Comparison of ENCODE assay signal across 8 cellular contexts in the genomic region with DNA sequence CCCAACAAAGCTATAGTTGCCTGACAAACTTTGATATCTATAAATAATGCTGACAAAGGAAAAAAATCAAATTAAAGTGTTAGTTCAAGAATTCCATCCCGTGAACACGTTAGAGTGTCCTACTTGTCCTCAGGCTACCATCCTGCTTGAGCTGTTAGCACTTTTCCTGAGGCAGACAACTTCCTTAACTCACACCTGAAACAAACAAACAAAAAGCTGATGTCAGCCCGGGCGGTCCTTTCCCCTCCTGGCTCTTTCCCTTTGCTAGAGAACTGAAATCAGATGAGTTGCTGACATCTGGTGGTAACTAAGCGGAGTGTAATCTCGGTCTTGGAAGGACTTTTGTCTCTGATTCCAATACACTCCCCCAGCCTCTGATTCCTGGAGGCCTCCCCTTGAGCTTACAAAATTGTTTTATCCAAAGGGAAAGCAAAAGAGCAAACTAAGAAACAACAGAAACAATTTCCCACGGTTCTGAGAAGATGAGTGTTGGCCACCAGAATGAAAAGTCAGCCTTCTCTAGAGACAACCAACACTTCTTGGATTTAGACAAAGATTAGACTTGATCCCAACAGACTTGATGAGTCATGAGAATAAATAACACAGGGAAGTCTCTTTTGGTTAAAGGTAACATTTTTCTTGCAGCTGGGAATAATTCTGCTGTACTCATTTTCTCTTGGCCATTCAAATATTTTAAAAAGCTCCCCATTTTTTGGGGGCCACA.
DNase-seq lines count a peak whose midpoint lies in the region; ATAC-seq and TF ChIP-seq lines count a peak whose summit lies in the region.

No MANE protein-coding gene starts in this region.

- no peak overlapping the region for H3K27ac ChIP-seq in mesenchymal stem cell (ENCODE audit: low read length, poor library complexity, severe bottlenecking)

- no peak overlapping the region for H2AFZ ChIP-seq in mesenchymal stem cell (ENCODE audit: low read depth, low read length)

- no peak overlapping the region for H3K14ac ChIP-seq in mesenchymal stem cell (ENCODE audit: low read length in 2 of 2)

- no peak overlapping the region for H3K4me3 Mint-ChIP-seq in endothelial cell (ENCODE audit: unreplicated experiment)

- no peak overlapping the region for H2AK5ac ChIP-seq in mesenchymal stem cell (ENCODE audit: low read length, severe bottlenecking)

- H3K27me3 ChIP-seq in GM06990 (replicated peaks; ENCODE audit: control insufficient read depth, insufficient read depth, low read length) (no peaks in the 10 kb centered on the region; the same call in 1 of the 2 replicates), mesenchymal stem cell (ENCODE audit: control insufficient read depth in 1 of 2, insufficient read depth in 1 of 2, low read length in 2 of 2) (peaks cover 0 to 3% of the 10 kb centered on the region in 2 experiments)

- no peak overlapping the region for H3K23ac ChIP-seq in mesenchymal stem cell (ENCODE audit: low read length in 2 of 2)

- no peak overlapping the region for H3K4ac ChIP-seq in mesenchymal stem cell (ENCODE audit: low read depth in 1 of 2, low read length in 2 of 2)

- peak; percentile 56 for TF ChIP-seq CTCF in GM06990 (IDR thresholded peaks at IDR 0.05; ENCODE audit: insufficient read depth, low read length, poor library complexity, severe bottlenecking)
- no peak for TF ChIP-seq CTCF in endothelial cell (IDR thresholded peaks at IDR 0.05; ENCODE audit: unreplicated experiment)

- DNase-seq in GM06990 (ENCODE audit: extremely low read depth, insufficient read length) (no peak), H4 (ENCODE audit: low spot score) (peak; percentile 77), NCI-H1048 (lab: John Stamatoyannopoulos, UW) (peak; percentile 79), SHP77 treated with DMSO at 0.1 percent for 48 hours (lab: John Stamatoyannopoulos, UW) (peak; percentile 60), endothelial cell (ENCODE audit: low spot score) (peak; percentile 51), mesenchymal stem cell (peak; percentile 64), activated T-cell treated with anti-CD3 and anti-CD28 coated beads for 4 hours (no peak)

- H3K4me2 ChIP-seq in mesenchymal stem cell (ENCODE audit: low read length, poor library complexity, severe bottlenecking): peak overlapping the region; percentile 24

- H3K9me3 Mint-ChIP-seq in endothelial cell (ENCODE audit: unreplicated experiment): peaks cover 3% of the 10 kb centered on the region

- H3K18ac ChIP-seq in mesenchymal stem cell (ENCODE audit: low read depth in 1 of 2, low read length in 2 of 2): no peak overlapping the region

- no peak overlapping the region for H2BK5ac ChIP-seq in mesenchymal stem cell (ENCODE audit: low read depth, low read length, poor library complexity, severe bottlenecking)

- no peak overlapping the region for H2BK120ac ChIP-seq in mesenchymal stem cell (ENCODE audit: low read depth, low read length)

- no peaks in the 10 kb centered on the region for H3K36me3 ChIP-seq in GM06990 (ENCODE audit: control insufficient read depth, insufficient read depth, low read length)
- H3K36me3 ChIP-seq in mesenchymal stem cell (ENCODE audit: control insufficient read depth in 1 of 2, insufficient read depth in 2 of 2, low read depth in 1 of 2, low read length in 2 of 2): no peaks in the 10 kb centered on the region

- H3K4me3 ChIP-seq in GM06990 (replicated peaks; ENCODE audit: low read depth, low read length) (no peak overlapping the region), mesenchymal stem cell (ENCODE audit: insufficient read depth in 1 of 2, low read depth in 1 of 2, low read length in 2 of 2) (peak overlapping the region in 1 of 2 experiments; percentile 49)

- whole genome bisulfite sequencing in mesenchymal stem cell: 7% methylated on average over 5 of the region's 7 CpGs

- no peak overlapping the region for H2BK15ac ChIP-seq in mesenchymal stem cell (ENCODE audit: low read depth, poor library complexity, severe bottlenecking)

- no peak overlapping the region for H2BK12ac ChIP-seq in mesenchymal stem cell (ENCODE audit: low read length in 2 of 2)

- H4K8ac ChIP-seq in mesenchymal stem cell (ENCODE audit: low read length): no peak overlapping the region

- peaks cover 3% of the 10 kb centered on the region for H3K27me3 Mint-ChIP-seq in endothelial cell (ENCODE audit: unreplicated experiment)

- H3K4me1 ChIP-seq in mesenchymal stem cell (ENCODE audit: control insufficient read depth, insufficient read depth, low read depth, low read length): no peaks in the 10 kb centered on the region

- H3K27ac Mint-ChIP-seq in endothelial cell (ENCODE audit: unreplicated experiment): peak overlapping the region; percentile 64

- no peak for ATAC-seq in GM18873 (IDR thresholded peaks at IDR 0.05; ENCODE audit: low FRiP score, unreplicated experiment)

- H3K79me1 ChIP-seq in mesenchymal stem cell (replicated peaks; ENCODE audit: low read length, poor library complexity, severe bottlenecking): no peaks in the 10 kb centered on the region

- no peak overlapping the region for H4K91ac ChIP-seq in mesenchymal stem cell (ENCODE audit: low read length)

- peak overlapping the region; percentile 62 for H3K9ac ChIP-seq in mesenchymal stem cell (ENCODE audit: low read length)

- H3K9me3 ChIP-seq in mesenchymal stem cell (ENCODE audit: control insufficient read depth, low read length): peaks cover 8% of the 10 kb centered on the region

- peaks cover 35% of the 10 kb centered on the region for H3K4me1 Mint-ChIP-seq in endothelial cell (ENCODE audit: unreplicated experiment)

- peaks cover 4% of the 10 kb centered on the region for H3K36me3 Mint-ChIP-seq in endothelial cell (ENCODE audit: low read depth, unreplicated experiment)

Comparison
In these comparisons a context has a peak if more than half of its experiments do, and no peak if none do; other contexts are left out.
1. DNase-seq: peak in H4 (single experiment), NCI-H1048 (single experiment), SHP77 treated with DMSO at 0.1 percent for 48 hours (single experiment), endothelial cell (single experiment) and mesenchymal stem cell (single experiment); none in GM06990 (single experiment) and activated T-cell treated with anti-CD3 and anti-CD28 coated beads for 4 hours (single experiment).